ENCODE assay signal across 27 cellular contexts in the genomic region with DNA sequence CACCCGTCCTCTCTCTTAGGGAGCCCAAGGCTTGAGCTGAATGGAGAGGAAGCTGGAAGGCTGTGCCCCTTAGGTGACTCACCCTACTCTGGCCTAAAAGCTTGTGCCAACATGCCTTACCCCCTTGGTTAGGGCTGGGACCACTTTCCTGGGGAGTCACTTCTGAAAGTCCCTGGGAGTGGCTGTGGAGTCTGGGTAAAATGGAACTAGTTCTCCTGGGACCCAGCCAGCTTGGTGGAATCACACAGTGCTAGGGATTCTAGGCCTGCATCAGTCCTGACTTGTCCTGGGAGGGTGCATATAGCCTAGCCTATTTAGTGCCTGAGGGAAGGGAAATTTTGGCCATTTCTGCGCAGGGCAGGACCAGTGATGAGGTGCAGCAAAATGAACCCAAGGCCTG. TPM values are rescaled to one million over a fixed set of nuclear protein-coding genes. Genes with fewer than 3 reads are reported as not detected.
DNase-seq lines count a peak whose midpoint lies in the region; ATAC-seq and TF ChIP-seq lines count a peak whose summit lies in the region.
"Had no signal": no experiment of that assay in that cellular context is flagged by ENCODE, and none has a peak within 500 bp of the region (broad histone marks: within the 10 kb centered on the region; RNA-seq: fewer than 3 reads in every experiment).

No MANE protein-coding gene starts in this region.

- peak overlapping the region; percentile 93 for H3K27ac Mint-ChIP-seq in MCF 10A (ENCODE audit: low read depth, unreplicated experiment)
- H3K27ac Mint-ChIP-seq: activated naive CD4-positive, alpha-beta T cell treated with anti-CD3 and anti-CD28 coated beads, Interleukin-2, amount 50 U/mL, for 24 hours; activated T-helper 1 cell treated with anti-CD3 and anti-CD28 coated beads, Interleukin-12 subunit alpha, Interleukin-12 subunit beta, Interleukin-2, Interleukin-4 antibody, amounts not matched to agents 30 ng/mL and 10 ng/mL and 1 ng/mL, durations not matched to agents 14 hours and 24 hours and 36 hours; B cell had no signal

- WGBS in gastroesophageal sphincter (ENCODE audit: low coverage in 1 of 2), 2 donors, result 80% methylated on average over 1 of the region's 2 CpGs; no CpG with 5 or more reads in 1 of the 2 donors

- peak; percentile 98 for DNase-seq in MCF 10A (ENCODE audit: unreplicated experiment)
- DNase-seq in breast epithelium (ENCODE audit: low spot score in 2 of 2), result no peak
- no peak for DNase-seq in NOMO-1 (lab: John Stamatoyannopoulos, UW; ENCODE audit: unreplicated experiment in 2 of 2)
- no peak for DNase-seq in anterior cingulate cortex (lab: John Stamatoyannopoulos, UW)
- DNase-seq in NCI-H2171 (lab: John Stamatoyannopoulos, UW), result no peak
- DNase-seq: 8988T; activated CD4-positive, CD25-positive, alpha-beta regulatory T cell treated with anti-CD3 and anti-CD28 coated beads, Interleukin-2, amount 50 U/mL, for 72 hours; activated CD8-positive, alpha-beta memory T cell treated with anti-CD3 and anti-CD28 coated beads for 24 hours; cerebellar nuclear complex; effector memory CD4-positive, alpha-beta T cell; heart left ventricle; MV-4-11; NCI-H1694 treated with DMSO at 0.1 percent for 48 hours; NCI-H345; stimulated activated CD4-positive, alpha-beta T cell treated with anti-CD3 and anti-CD28 coated beads, Interleukin-15, amount 100 ng/mL, for 24 hours; T1000 had no signal

- H3K27ac ChIP-seq in breast epithelium, result no peak overlapping the region
- peak overlapping the region in 3 of 4 donors; percentile 81 to 84 (median 84) for H3K27ac ChIP-seq in gastroesophageal sphincter
- peak overlapping the region in 12 of 21 experiments; percentile 4 to 74 (median 56) for H3K27ac ChIP-seq in skin epidermis
- H3K27ac ChIP-seq: heart left ventricle, neutrophil had no signal

- no peak overlapping the region for H3K4me3 ChIP-seq in breast epithelium
- H3K4me3 ChIP-seq in gastroesophageal sphincter, result no peak overlapping the region
- H3K4me3 ChIP-seq in skin epidermis, result no peak overlapping the region
- H3K4me3 ChIP-seq: heart left ventricle had no signal

- TF ChIP-seq POLR2A in breast epithelium (IDR thresholded peaks at IDR 0.05) (no peak), gastroesophageal sphincter (IDR thresholded peaks at IDR 0.05) (no peak)

- no peaks in the 10 kb centered on the region for H3K27me3 Mint-ChIP-seq in MCF 10A (ENCODE audit: insufficient read depth, unreplicated experiment)
- H3K27me3 Mint-ChIP-seq: activated naive CD4-positive, alpha-beta T cell treated with anti-CD3 and anti-CD28 coated beads, Interleukin-2, amount 50 U/mL, for 24 hours had no signal

- no peaks in the 10 kb centered on the region for H3K9me3 Mint-ChIP-seq in MCF 10A (ENCODE audit: unreplicated experiment)
- H3K9me3 Mint-ChIP-seq: activated naive CD4-positive, alpha-beta T cell treated with anti-CD3 and anti-CD28 coated beads, Interleukin-2, amount 50 U/mL, for 24 hours; activated T-helper 1 cell treated with anti-CD3 and anti-CD28 coated beads, Interleukin-12 subunit alpha, Interleukin-12 subunit beta, Interleukin-2, Interleukin-4 antibody, amounts not matched to agents 30 ng/mL and 10 ng/mL and 1 ng/mL, durations not matched to agents 14 hours and 24 hours and 36 hours had no signal

- BruUV-seq in MCF 10A (replicated peaks; lab: Mats Ljungman, UMichigan), result no TSS peak

- H3K4me3 Mint-ChIP-seq in MCF 10A (ENCODE audit: unreplicated experiment), result peak overlapping the region; percentile 11
- H3K4me3 Mint-ChIP-seq: activated naive CD4-positive, alpha-beta T cell treated with anti-CD3 and anti-CD28 coated beads, Interleukin-2, amount 50 U/mL, for 24 hours; activated T-helper 1 cell treated with anti-CD3 and anti-CD28 coated beads, Interleukin-12 subunit alpha, Interleukin-12 subunit beta, Interleukin-2, Interleukin-4 antibody, amounts not matched to agents 30 ng/mL and 10 ng/mL and 1 ng/mL, durations not matched to agents 14 hours and 24 hours and 36 hours; B cell had no signal

- no peak for TF ChIP-seq EP300 in gastroesophageal sphincter (IDR thresholded peaks at IDR 0.05)

- peaks cover 53% of the 10 kb centered on the region for H3K36me3 Mint-ChIP-seq in MCF 10A (ENCODE audit: insufficient read depth, unreplicated experiment)

- H3K4me1 Mint-ChIP-seq in MCF 10A (ENCODE audit: insufficient read depth, unreplicated experiment), result peaks cover 51% of the 10 kb centered on the region
- H3K4me1 Mint-ChIP-seq: B cell had no signal

- POLR2A ChIA-PET in MCF 10A (lab: Yijun Ruan, JAX), result interaction anchor here (0.5 to 27.6 kb wide), 7 partner anchors 5 to 206 kb away, joined by 3 to 736 read pairs (median 8); partner anchors contain the start of genes MMP28, PEX12 and TAF15

- TF ChIP-seq CTCF in MCF 10A (IDR thresholded peaks at IDR 0.05; ENCODE audit: unreplicated experiment) (no peak), breast epithelium (IDR thresholded peaks at IDR 0.05) (no peak), gastroesophageal sphincter (IDR thresholded peaks at IDR 0.05) (no peak)

- ATAC-seq in gastroesophageal sphincter (no peak), GM21737 (IDR thresholded peaks at IDR 0.05; ENCODE audit: unreplicated experiment) (no peak)
- ATAC-seq: heart left ventricle had no signal

- H3K9me3 ChIP-seq in breast epithelium (no peaks in the 10 kb centered on the region), gastroesophageal sphincter (no peaks in the 10 kb centered on the region)
- H3K9me3 ChIP-seq: heart left ventricle, neutrophil had no signal

- CTCF ChIA-PET in MCF 10A (lab: Yijun Ruan, JAX), result interaction anchor here (0.6 to 6.2 kb wide), 7 partner anchors 10 to 721 kb away, joined by 3 to 48 read pairs (median 11); partner anchors contain the start of genes MMP28 and TAF15

- H3K36me3 ChIP-seq in breast epithelium, result no peaks in the 10 kb centered on the region
- H3K36me3 ChIP-seq in gastroesophageal sphincter, result no peaks in the 10 kb centered on the region
- H3K36me3 ChIP-seq: heart left ventricle, neutrophil had no signal

- H3K4me1 ChIP-seq in breast epithelium (no peaks in the 10 kb centered on the region), gastroesophageal sphincter (peaks cover 11 to 89% (median 31%) of the 10 kb centered on the region in 3 donors)

- intact Hi-C loops in MCF 10A (cut with micrococcal nuclease) (no loop called here), breast epithelium (cut with DNase I; ENCODE audit: low total_unique reads) (no loop called here)

- H3K27me3 ChIP-seq in breast epithelium (no peaks in the 10 kb centered on the region), gastroesophageal sphincter (no peaks in the 10 kb centered on the region)

RNA-seq across cellular contexts. Expression of gene MMP28, which starts 10.5 kb away (rescaled TPM):
- total RNA-seq in MCF 10A (2022) (22.3 and 27.4 TPM in 2 replicates), breast epithelium (10 to 100 TPM in 2 of 3 donors, 1 to 10 TPM in 1; 5.6 to 25.6 (median 12.3) TPM), gastroesophageal sphincter (100 to 1,000 TPM in 2 of 4 donors, 10 to 100 TPM in 2; 78.4 to 139 (median 97.3) TPM)
- total RNA-seq: activated T-helper 1 cell treated with anti-CD3 and anti-CD28 coated beads, Interleukin-12 subunit alpha, Interleukin-12 subunit beta, Interleukin-2, Interleukin-4 antibody, amounts not matched to agents 30 ng/mL and 10 ng/mL and 1 ng/mL, durations not matched to agents 14 hours and 24 hours and 36 hours; H1; RPMI7951 had no signal

RNA-seq across cellular contexts. Expression of gene C17orf50, which starts 24.2 kb away (rescaled TPM):
- total RNA-seq in MCF 10A (2022), result not detected in 2 replicates
- total RNA-seq in breast epithelium, result not detected
- total RNA-seq in gastroesophageal sphincter, result not detected
- total RNA-seq: activated T-helper 1 cell treated with anti-CD3 and anti-CD28 coated beads, Interleukin-12 subunit alpha, Interleukin-12 subunit beta, Interleukin-2, Interleukin-4 antibody, amounts not matched to agents 30 ng/mL and 10 ng/mL and 1 ng/mL, durations not matched to agents 14 hours and 24 hours and 36 hours; astrocyte; B cell; H1; heart left ventricle; liver; RPMI7951 had no signal

RNA-seq across cellular contexts. Expression of gene TAF15, which starts 24.4 kb away (rescaled TPM):
- total RNA-seq in MCF 10A (2022), result 284 and 337 TPM in 2 replicates
- 10 to 100 TPM; 65.5 to 76.8 (median 72.8) TPM for total RNA-seq in breast epithelium
- 100 to 1,000 TPM in 2 of 4 donors, 10 to 100 TPM in 2; 58.2 to 144 (median 109) TPM for total RNA-seq in gastroesophageal sphincter

RNA-seq across cellular contexts. Expression of gene GAS2L2, which starts 31.9 kb away (rescaled TPM):
- total RNA-seq in MCF 10A (2022), result 0.23 and 0.39 TPM in 2 replicates
- under 1 TPM; 0.29 to 0.33 (median 0.32) TPM for total RNA-seq in breast epithelium
- 1 to 10 TPM in 1 of 4 donors, not detected in 3; 1.5 TPM for total RNA-seq in gastroesophageal sphincter
- total RNA-seq: liver, RPMI7951 had no signal

RNA-seq across cellular contexts. Expression of gene RASL10B, which starts 53.5 kb away (rescaled TPM):
- total RNA-seq in MCF 10A (2022), result 0.09 and 0.10 TPM in 2 replicates
- total RNA-seq in breast epithelium, result 10 to 100 TPM in 2 of 3 donors, 1 to 10 TPM in 1; 5.9 to 27.8 (median 11.1) TPM
- total RNA-seq in gastroesophageal sphincter, result 10 to 100 TPM in 3 of 4 donors, 1 to 10 TPM in 1; 4.2 to 25.9 (median 15.4) TPM
- total RNA-seq: B cell had no signal

Comparison
In these comparisons a context has a peak if more than half of its experiments do, and no peak if none do; other contexts are left out.
1. H3K27ac ChIP-seq: peak in gastroesophageal sphincter (3 of 4) and skin epidermis (12 of 21); none in breast epithelium (0 of 2).